ENCODE assay signal across 23 cellular contexts in genomic region chr7:108017776-108018151, GRCh38. TPM values are rescaled to one million over a fixed set of nuclear protein-coding genes. Genes with fewer than 3 reads are reported as not detected.
A peak's percentile ranks its signal among the peaks of the same experiment; 100 is the strongest.
DNase-seq lines count a peak whose midpoint lies in the region; TF ChIP-seq lines count a peak whose summit lies in the region.
"Had no signal": no experiment of that assay in that cellular context is flagged by ENCODE, and none has a peak within 500 bp of the region (broad histone marks: within the 10 kb centered on the region; RNA-seq: fewer than 3 reads in every experiment).

No MANE protein-coding gene starts in this region.

- H4K20me1 ChIP-seq in PC-9 (ENCODE audit: insufficient read depth) = no peaks in the 10 kb centered on the region

- H3K27ac ChIP-seq in HEK293 (ENCODE audit: extremely low read depth, low read depth, low read length) (peak overlapping the region; percentile 47), PC-9 (no peak overlapping the region), esophagus muscularis mucosa (replicated peaks in 1 of 4) (peak overlapping the region in 2 of 4 donors; percentile 12 to 41)
- H3K27ac ChIP-seq: SJCRH30 had no signal

- H3K9me3 ChIP-seq in HEK293 (ENCODE audit: control insufficient read depth, insufficient read depth, low read depth, low read length) = no peaks in the 10 kb centered on the region
- H3K9me3 ChIP-seq in PC-9 (ENCODE audit: insufficient read depth, low read depth) = no peaks in the 10 kb centered on the region
- no peaks in the 10 kb centered on the region for H3K9me3 ChIP-seq in esophagus muscularis mucosa
- H3K9me3 ChIP-seq: SJCRH30 had no signal

- no peak for TF ChIP-seq EP300 in esophagus muscularis mucosa (IDR thresholded peaks at IDR 0.05)

- DNase-seq in NCI-H2196 (lab: John Stamatoyannopoulos, UW; ENCODE audit: unreplicated experiment) = peak; percentile 29
- DNase-seq in NCI-H2196 treated with DMSO at 0.1 percent for 48 hours (lab: John Stamatoyannopoulos, UW; ENCODE audit: unreplicated experiment) = no peak
- DNase-seq in PC-9 = no peak
- DNase-seq in esophagus muscularis mucosa (ENCODE audit: extremely low spot score) = peak; percentile 66
- DNase-seq in RKO (ENCODE audit: low spot score) = no peak
- DNase-seq in NCI-H2029 treated with DMSO at 0.1 percent for 48 hours (lab: John Stamatoyannopoulos, UW) = no peak
- no peak for DNase-seq in stimulated activated CD4-positive, alpha-beta T cell treated with anti-CD3 and anti-CD28 coated beads, Interleukin-4, amount 100 ng/mL, for 24 hours
- DNase-seq: C1 segment of cervical spinal cord; CD4-positive, alpha-beta memory T cell; DMS53; EL; GDM1; GOT3; Karpas-422; NCI-H1092; NCI-H1694 treated with DMSO at 0.1 percent for 48 hours; NCI-H2081 treated with DMSO at 0.1 percent for 48 hours; NCI-H226; NCI-H510A; SJCRH30; T-helper 1 cell had no signal

- H3K4me3 ChIP-seq in HEK293 (ENCODE audit: low read depth, low read length) (no peak overlapping the region), PC-9 (no peak overlapping the region), esophagus muscularis mucosa (no peak overlapping the region)
- H3K4me3 ChIP-seq: GM12878, SJCRH30 had no signal

- intact Hi-C loops in PC-9 (cut with micrococcal nuclease; ENCODE audit: unreplicated experiment) = no loop called here
- intact Hi-C loops in esophagus muscularis mucosa (cut with DNase I) = loop anchor here (10.0 kb wide), 1 partner anchor 273 kb away; the partner anchor contains the start of gene CBLL1

- peak overlapping the region; percentile 2; the same call in 1 of the 2 replicates for H3K4me2 ChIP-seq in PC-9

- BruUV-seq in PC-9 (replicated peaks; lab: Mats Ljungman, UMichigan) = no TSS peak

- TF ChIP-seq CTCF in HEK293 (tag by site-specific recombination; IDR thresholded peaks at IDR 0.05) (no peak), PC-9 (conservative IDR thresholded peaks at IDR 0.05) (no peak), esophagus muscularis mucosa (IDR thresholded peaks at IDR 0.05) (no peak)

- WGBS in esophagus muscularis mucosa = 75% methylated on average over 4 of the region's 4 CpGs

- H3K36me3 ChIP-seq in HEK293 (ENCODE audit: control insufficient read depth in 2 of 2, insufficient read depth in 1 of 2, low read length in 2 of 2) = no peaks in the 10 kb centered on the region
- no peaks in the 10 kb centered on the region for H3K36me3 ChIP-seq in PC-9 (ENCODE audit: low read depth)
- H3K36me3 ChIP-seq in esophagus muscularis mucosa = no peaks in the 10 kb centered on the region
- H3K36me3 ChIP-seq: SJCRH30 had no signal

- H3F3A ChIP-seq in PC-9 (ENCODE audit: insufficient read depth, low read depth) = 0 out of 2 replicates have a peak, but pooled peaks cover 12% of the 10 kb centered on the region

- H3K79me2 ChIP-seq in PC-9 (ENCODE audit: low read depth) = no peaks in the 10 kb centered on the region

- H3K4me1 ChIP-seq in HEK293 (ENCODE audit: control insufficient read depth, insufficient read depth, low read length) = peaks cover 24% of the 10 kb centered on the region
- peaks cover 41% of the 10 kb centered on the region for H3K4me1 ChIP-seq in PC-9 (replicated peaks; ENCODE audit: insufficient read depth)
- H3K4me1 ChIP-seq in esophagus muscularis mucosa = peaks cover 0 to 41% (median 28%) of the 10 kb centered on the region in 4 donors

- H3K27me3 ChIP-seq in PC-9 (ENCODE audit: insufficient read depth, low read depth) = no peaks in the 10 kb centered on the region
- H3K27me3 ChIP-seq in esophagus muscularis mucosa = no peaks in the 10 kb centered on the region
- H3K27me3 ChIP-seq: SJCRH30 had no signal

- H2AFZ ChIP-seq in PC-9 = no peak overlapping the region; the same call in 1 of the 2 replicates

- TF ChIP-seq POLR2A in esophagus muscularis mucosa (IDR thresholded peaks at IDR 0.05; ENCODE audit: low read depth) = no peak

- CTCF ChIA-PET in HEK293 (lab: Yijun Ruan, JAX) = interaction anchor here (0.6 to 2.0 kb wide), 5 partner anchors 14 to 129 kb away, joined by 3 to 8 read pairs (median 4); no protein-coding TSS in a partner anchor
- CTCF ChIA-PET in PC-9 (lab: Charles Lee) = interaction anchor here (0.6 kb wide), 1 partner anchor 143 kb away, joined by 4 read pairs; no protein-coding TSS in a partner anchor

- POLR2A ChIA-PET in HEK293 (lab: Yijun Ruan, JAX) = no interaction called here
- POLR2A ChIA-PET in PC-9 (lab: Charles Lee; ENCODE audit: unreplicated experiment) = no interaction called here

- H3K9me2 ChIP-seq in PC-9 (ENCODE audit: insufficient read depth) = no peaks in the 10 kb centered on the region

TF ChIP-seq in HEK293, 187 proteins besides CTCF, POLR2A, EP300 and RAD21:
- TF ChIP-seq HOXA7 (CRISPR knock-in tag; IDR thresholded peaks at IDR 0.05; ENCODE audit: borderline replicate concordance) (no peak), ZNF335 (tag by site-specific recombination; conservative IDR thresholded peaks at IDR 0.05) (peak; percentile 71)

RNA-seq across cellular contexts. Expression of gene LAMB1, which starts 14.8 kb away (rescaled TPM):
- total RNA-seq in PC-9 (2021) = 236 and 242 TPM in 2 replicates
- total RNA-seq in esophagus muscularis mucosa = 100 to 1,000 TPM; 167 to 240 (median 219) TPM
- total RNA-seq: CD4-positive, alpha-beta memory T cell had no signal

Comparison
In these comparisons a context has a peak if more than half of its experiments do, and no peak if none do; other contexts are left out.
1. DNase-seq: peak in NCI-H2196 (single experiment) and esophagus muscularis mucosa (single experiment); none in NCI-H2196 treated with DMSO at 0.1 percent for 48 hours (single experiment), PC-9 (0 of 2), RKO (single experiment), NCI-H2029 treated with DMSO at 0.1 percent for 48 hours (single experiment) and stimulated activated CD4-positive, alpha-beta T cell treated with anti-CD3 and anti-CD28 coated beads, Interleukin-4, amount 100 ng/mL, for 24 hours (single experiment).